8 cellular contexts compared by ENCODE assay signal in genomic region chr1:224498574-224499170, GRCh38.
A peak's percentile ranks its signal among the peaks of the same experiment; 100 is the strongest.
DNase-seq lines count a peak whose midpoint lies in the region; ATAC-seq and TF ChIP-seq lines count a peak whose summit lies in the region.

No MANE protein-coding gene starts in this region.

- TF ChIP-seq CTCF in left lung (IDR thresholded peaks at IDR 0.05) (no peak), type B pancreatic cell (conservative IDR thresholded peaks at IDR 0.05) (no peak), GM20000 (IDR thresholded peaks at IDR 0.05; ENCODE audit: extremely low read depth, missing control alignments) (no peak)

- no peaks in the 10 kb centered on the region for H3K27me3 Mint-ChIP-seq in type B pancreatic cell

- H3K9ac ChIP-seq in HUES64 (ENCODE audit: low read depth, low read length), result peak overlapping the region; percentile 68

- 12% methylated on average over 11 of the region's 12 CpGs for WGBS in HUES64

- peaks cover 4% of the 10 kb centered on the region for H3K36me3 Mint-ChIP-seq in type B pancreatic cell

- DNase-seq in astrocyte of the hippocampus (ENCODE audit: low read depth, low spot score) (peak; percentile 88), left lung (no peak), type B pancreatic cell (ENCODE audit: extremely low spot score, unreplicated experiment) (no peak), NCI-H510A treated with DMSO at 0.1 percent for 48 hours (lab: John Stamatoyannopoulos, UW) (no peak), GM20000 (ENCODE audit: low spot score) (no peak)

- peaks cover 53% of the 10 kb centered on the region for H3K4me1 ChIP-seq in HUES64 (ENCODE audit: insufficient read depth, low read length)
- peaks cover 25 to 42% of the 10 kb centered on the region in 2 donors for H3K4me1 ChIP-seq in left lung

- peaks cover 12% of the 10 kb centered on the region for H3K9me3 Mint-ChIP-seq in type B pancreatic cell

- H3K4me3 ChIP-seq in HUES64 (ENCODE audit: low read length) (no peak overlapping the region), left lung (no peak overlapping the region)

- intact Hi-C loops in left lung (cut with DNase I), result no loop called here

- H3K36me3 ChIP-seq in HUES64 (ENCODE audit: insufficient read depth, low read length) (no peaks in the 10 kb centered on the region), left lung (no peaks in the 10 kb centered on the region)

- peak overlapping the region; percentile 71 for H3K4me3 Mint-ChIP-seq in type B pancreatic cell

- H3K4me1 Mint-ChIP-seq in type B pancreatic cell (ENCODE audit: unreplicated experiment), result peaks cover 45% of the 10 kb centered on the region

- H3K27ac ChIP-seq in HUES64 (ENCODE audit: low read depth, low read length) (peak overlapping the region; percentile 99), left lung (peak overlapping the region; percentile 49 to 87)

- H3K27me3 ChIP-seq in HUES64 (ENCODE audit: insufficient read depth, low read length) (no peaks in the 10 kb centered on the region), left lung (no peaks in the 10 kb centered on the region)

- H3K27ac Mint-ChIP-seq in type B pancreatic cell, result peak overlapping the region; percentile 88

- ATAC-seq in GM18858 (IDR thresholded peaks at IDR 0.05; ENCODE audit: unreplicated experiment), result peak; percentile 11
- ATAC-seq in left lung, result peak; percentile 21
- ATAC-seq in HG03280 (IDR thresholded peaks at IDR 0.05; ENCODE audit: unreplicated experiment), result no peak

- H3K9me3 ChIP-seq in HUES64 (ENCODE audit: insufficient read depth, low read depth, low read length), result peaks cover 10% of the 10 kb centered on the region; the same call in 1 of the 2 replicates
- no peaks in the 10 kb centered on the region for H3K9me3 ChIP-seq in left lung
